1 cellular context compared by ENCODE assay signal in the genomic region with DNA sequence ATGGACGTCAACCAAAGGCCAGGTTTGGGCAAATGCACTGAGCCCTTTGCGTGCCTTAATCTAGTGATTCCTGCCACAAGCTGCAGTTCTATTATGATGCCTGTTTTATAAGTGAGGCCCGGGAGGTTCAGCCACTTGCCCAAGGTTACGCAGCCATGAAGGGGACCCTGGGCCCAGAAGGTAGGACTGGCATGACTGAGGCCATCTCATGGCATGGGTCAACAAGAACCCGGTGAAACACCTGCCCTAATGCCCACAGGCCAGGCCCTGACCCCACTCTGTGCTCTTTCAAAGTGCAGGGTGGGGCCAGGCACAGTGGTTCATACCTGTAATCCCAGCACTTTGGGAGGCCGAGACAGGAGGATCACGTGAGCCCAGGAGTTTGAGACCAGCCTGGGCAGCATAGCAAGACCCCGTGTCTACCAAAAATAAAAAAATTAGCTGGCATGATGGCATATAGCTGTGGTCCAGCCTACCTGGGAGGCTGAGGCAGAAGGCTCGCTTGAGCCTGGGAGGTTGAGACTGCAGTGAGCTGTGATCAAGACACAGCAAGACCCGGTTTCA.
TF ChIP-seq lines count a peak whose summit lies in the region.

No MANE protein-coding gene starts in this region.

TF ChIP-seq in HepG2, 621 proteins besides CTCF, POLR2A, EP300 and RAD21:
- TF ChIP-seq CEBPB (IDR thresholded peaks at IDR 0.05; ENCODE audit: borderline replicate concordance, low read depth, low read length) = no peak
- no peak for TF ChIP-seq MAFG (CRISPR knock-in tag; IDR thresholded peaks at IDR 0.05)
- TF ChIP-seq, protein P1, sequence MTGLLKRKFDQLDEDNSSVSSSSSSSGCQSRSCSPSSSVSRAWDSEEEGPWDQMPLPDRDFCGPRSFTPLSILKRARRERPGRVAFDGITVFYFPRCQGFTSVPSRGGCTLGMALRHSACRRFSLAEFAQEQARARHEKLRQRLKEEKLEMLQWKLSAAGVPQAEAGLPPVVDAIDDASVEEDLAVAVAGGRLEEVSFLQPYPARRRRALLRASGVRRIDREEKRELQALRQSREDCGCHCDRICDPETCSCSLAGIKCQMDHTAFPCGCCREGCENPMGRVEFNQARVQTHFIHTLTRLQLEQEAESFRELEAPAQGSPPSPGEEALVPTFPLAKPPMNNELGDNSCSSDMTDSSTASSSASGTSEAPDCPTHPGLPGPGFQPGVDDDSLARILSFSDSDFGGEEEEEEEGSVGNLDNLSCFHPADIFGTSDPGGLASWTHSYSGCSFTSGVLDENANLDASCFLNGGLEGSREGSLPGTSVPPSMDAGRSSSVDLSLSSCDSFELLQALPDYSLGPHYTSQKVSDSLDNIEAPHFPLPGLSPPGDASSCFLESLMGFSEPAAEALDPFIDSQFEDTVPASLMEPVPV (CRISPR knock-in tag; IDR thresholded peaks at IDR 0.05) = no peak
- TF ChIP-seq ZNF121 (CRISPR knock-in tag; IDR thresholded peaks at IDR 0.05) = peak; percentile 75
